ENCODE assay signal across 20 cellular contexts in the genomic region with DNA sequence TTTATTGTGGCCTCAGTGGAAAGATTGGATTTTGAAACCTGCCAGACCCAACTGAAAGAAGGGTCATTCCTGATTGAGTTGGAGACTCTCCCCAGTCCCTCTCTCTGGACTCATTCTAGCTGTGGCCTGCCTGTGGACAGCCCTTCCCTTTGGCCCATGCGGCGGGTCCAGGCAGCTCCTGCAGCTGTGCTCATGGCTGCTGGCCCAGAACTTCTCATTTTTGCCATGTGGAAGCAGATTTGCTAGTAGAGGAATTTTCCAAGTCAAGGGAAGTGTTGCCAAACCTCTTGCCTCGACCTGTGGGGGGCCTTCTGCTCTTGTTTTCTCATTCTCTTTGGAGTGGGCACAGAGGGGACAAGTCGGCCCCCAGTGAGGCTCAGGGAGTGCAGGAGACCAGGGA.
DNase-seq lines count a peak whose midpoint lies in the region; ATAC-seq and TF ChIP-seq lines count a peak whose summit lies in the region.
"Had no signal": no experiment of that assay in that cellular context is flagged by ENCODE, and none has a peak within 500 bp of the region (broad histone marks: within the 10 kb centered on the region; RNA-seq: fewer than 3 reads in every experiment).

No MANE protein-coding gene starts in this region.

- H3K36me3 Mint-ChIP-seq in activated B cell treated with CpG ODN at 0.5 μM for 24 hours (ENCODE audit: low read depth) (peaks cover 69% of the 10 kb centered on the region), T-cell (peaks cover 4% of the 10 kb centered on the region)
- H3K36me3 Mint-ChIP-seq in activated naive CD8-positive, alpha-beta T cell treated with anti-CD3 and anti-CD28 coated beads, Interleukin-2, amount 50 U/mL, for 24 hours (ENCODE audit: low read depth): peaks cover 5% of the 10 kb centered on the region
- H3K36me3 Mint-ChIP-seq: naive thymus-derived CD8-positive, alpha-beta T cell had no signal

- H3K27ac ChIP-seq in heart right ventricle: peak overlapping the region in 1 of 10 donors; percentile 58
- no peak overlapping the region for H3K27ac ChIP-seq in gastrocnemius medialis
- H3K27ac ChIP-seq: brain microvascular endothelial cell, coronary artery, ovary, upper lobe of left lung had no signal

- H3K4me1 Mint-ChIP-seq in activated B cell treated with CpG ODN at 0.5 μM for 24 hours: peaks cover 10% of the 10 kb centered on the region
- no peaks in the 10 kb centered on the region for H3K4me1 Mint-ChIP-seq in activated naive CD8-positive, alpha-beta T cell treated with anti-CD3 and anti-CD28 coated beads, Interleukin-2, amount 50 U/mL, for 24 hours
- no peaks in the 10 kb centered on the region for H3K4me1 Mint-ChIP-seq in T-cell
- H3K4me1 Mint-ChIP-seq: activated T-helper 17 cell treated with anti-CD3 and anti-CD28 coated beads, Interleukin-2, amount 50 U/mL, for 72 hours; naive thymus-derived CD8-positive, alpha-beta T cell had no signal

- no peak for TF ChIP-seq POLR2A in gastrocnemius medialis (IDR thresholded peaks at IDR 0.05)

- no peaks in the 10 kb centered on the region for H3K9me3 ChIP-seq in heart right ventricle
- H3K9me3 ChIP-seq in gastrocnemius medialis: no peaks in the 10 kb centered on the region
- H3K9me3 ChIP-seq: ovary, upper lobe of left lung had no signal

- DNase-seq in G401 (ENCODE audit: low spot score) (peak; percentile 60), activated B cell treated with CpG ODN at 0.5 μM for 24 hours (peak; percentile 12), heart right ventricle (peak; percentile 59 to 66), gastrocnemius medialis (peak; percentile 29 to 57), T-cell (no peak)
- no peak for DNase-seq in activated naive CD8-positive, alpha-beta T cell treated with anti-CD3 and anti-CD28 coated beads, Interleukin-2, amount 50 U/mL, for 24 hours
- DNase-seq: foreskin fibroblast; naive thymus-derived CD8-positive, alpha-beta T cell; NCI-H2171; NCI-H526; ovary; SHP77; stimulated activated CD4-positive, alpha-beta T cell treated with anti-CD3 and anti-CD28 coated beads, Interleukin-1b, Interleukin-23, amount 100 ng/mL, for 48 hours; SW 1271; upper lobe of left lung had no signal

- H3K27me3 Mint-ChIP-seq in activated B cell treated with CpG ODN at 0.5 μM for 24 hours (no peaks in the 10 kb centered on the region), T-cell (no peaks in the 10 kb centered on the region)
- no peaks in the 10 kb centered on the region for H3K27me3 Mint-ChIP-seq in activated naive CD8-positive, alpha-beta T cell treated with anti-CD3 and anti-CD28 coated beads, Interleukin-2, amount 50 U/mL, for 24 hours
- H3K27me3 Mint-ChIP-seq: activated T-helper 17 cell treated with anti-CD3 and anti-CD28 coated beads, Interleukin-2, amount 50 U/mL, for 72 hours; naive thymus-derived CD8-positive, alpha-beta T cell had no signal

- intact Hi-C loops in activated B cell treated with CpG ODN at 0.5 μM for 24 hours (cut with micrococcal nuclease): no loop called here
- intact Hi-C loops in heart right ventricle (cut with DNase I): no loop called here
- intact Hi-C loops in gastrocnemius medialis (cut with DNase I; ENCODE audit: low total_unique reads): no loop called here

- H3K27ac Mint-ChIP-seq in activated B cell treated with CpG ODN at 0.5 μM for 24 hours (no peak overlapping the region), T-cell (no peak overlapping the region)
- no peak overlapping the region for H3K27ac Mint-ChIP-seq in activated naive CD8-positive, alpha-beta T cell treated with anti-CD3 and anti-CD28 coated beads, Interleukin-2, amount 50 U/mL, for 24 hours
- H3K27ac Mint-ChIP-seq: activated T-helper 17 cell treated with anti-CD3 and anti-CD28 coated beads, Interleukin-2, amount 50 U/mL, for 72 hours; naive thymus-derived CD8-positive, alpha-beta T cell had no signal

- TF ChIP-seq CTCF in activated B cell treated with CpG ODN at 0.5 μM for 24 hours (IDR thresholded peaks at IDR 0.05) (no peak), heart right ventricle (IDR thresholded peaks at IDR 0.05) (no peak), gastrocnemius medialis (IDR thresholded peaks at IDR 0.05 in 4 of 5, conservative IDR thresholded peaks at IDR 0.05 in 1 of 5) (no peak)

- H3K27me3 ChIP-seq in heart right ventricle (peaks cover 0 to 5% (median 0%) of the 10 kb centered on the region in 7 donors), gastrocnemius medialis (no peaks in the 10 kb centered on the region)
- H3K27me3 ChIP-seq: brain microvascular endothelial cell, ovary had no signal

- POLR2A ChIA-PET in activated B cell treated with CpG ODN at 0.5 μM for 24 hours (lab: Charles Lee): interaction anchor here (1.3 kb wide), 1 partner anchor 17 kb away, joined by 3 read pairs; no protein-coding TSS in a partner anchor
- POLR2A ChIA-PET in T-cell (lab: Charles Lee): no interaction called here

- H3K4me1 ChIP-seq in heart right ventricle (peaks cover 0 to 17% (median 8%) of the 10 kb centered on the region in 9 donors), gastrocnemius medialis (peaks cover 3 to 4% of the 10 kb centered on the region in 2 donors)
- H3K4me1 ChIP-seq: upper lobe of left lung had no signal

- CTCF ChIA-PET in activated B cell treated with CpG ODN at 0.5 μM for 24 hours (lab: Charles Lee): no interaction called here
- CTCF ChIA-PET in T-cell (lab: Charles Lee): no interaction called here

- 52 to 62% methylated on average over 4 of the region's 4 CpGs for WGBS in heart right ventricle, 2 donors

- no peak overlapping the region for H3K4me3 Mint-ChIP-seq in activated B cell treated with CpG ODN at 0.5 μM for 24 hours
- no peak overlapping the region for H3K4me3 Mint-ChIP-seq in activated naive CD8-positive, alpha-beta T cell treated with anti-CD3 and anti-CD28 coated beads, Interleukin-2, amount 50 U/mL, for 24 hours
- H3K4me3 Mint-ChIP-seq in T-cell: no peak overlapping the region
- H3K4me3 Mint-ChIP-seq: activated T-helper 17 cell treated with anti-CD3 and anti-CD28 coated beads, Interleukin-2, amount 50 U/mL, for 72 hours; naive thymus-derived CD8-positive, alpha-beta T cell had no signal

- in situ Hi-C loops in G401 (cut with HindIII; ENCODE audit: low sequenced_read_pairs): no loop called here
- in situ Hi-C loops in gastrocnemius medialis (cut with MboI; ENCODE audit: low sequenced_read_pairs in 4 of 4): no loop called here

- no peaks in the 10 kb centered on the region for H3K9me3 Mint-ChIP-seq in activated B cell treated with CpG ODN at 0.5 μM for 24 hours
- no peaks in the 10 kb centered on the region for H3K9me3 Mint-ChIP-seq in activated naive CD8-positive, alpha-beta T cell treated with anti-CD3 and anti-CD28 coated beads, Interleukin-2, amount 50 U/mL, for 24 hours
- H3K9me3 Mint-ChIP-seq in T-cell: peaks cover 0 to under 1% (median 0%) of the 10 kb centered on the region in 3 donors
- H3K9me3 Mint-ChIP-seq: activated T-helper 17 cell treated with anti-CD3 and anti-CD28 coated beads, Interleukin-2, amount 50 U/mL, for 72 hours; naive thymus-derived CD8-positive, alpha-beta T cell had no signal

- ATAC-seq in activated B cell treated with CpG ODN at 0.5 μM for 24 hours (ENCODE audit: low read depth) (no peak), heart right ventricle (peak; percentile 59 to 88 (median 72)), gastrocnemius medialis (peak in 1 of 2 donors; percentile 46), T-cell (replicated peaks in 1 of 4) (no peak), GM19397 (IDR thresholded peaks at IDR 0.05; ENCODE audit: unreplicated experiment) (no peak), GM21737 (IDR thresholded peaks at IDR 0.05; ENCODE audit: unreplicated experiment) (no peak)
- no peak for ATAC-seq in activated naive CD8-positive, alpha-beta T cell treated with anti-CD3 and anti-CD28 coated beads, Interleukin-2, amount 50 U/mL, for 24 hours
- ATAC-seq: activated T-helper 17 cell treated with anti-CD3 and anti-CD28 coated beads, Interleukin-2, amount 50 U/mL, for 72 hours; naive thymus-derived CD8-positive, alpha-beta T cell had no signal

- no peak overlapping the region for H3K4me3 ChIP-seq in heart right ventricle
- no peak overlapping the region for H3K4me3 ChIP-seq in gastrocnemius medialis
- H3K4me3 ChIP-seq: coronary artery, ovary, upper lobe of left lung had no signal

- H3K36me3 ChIP-seq in heart right ventricle: peaks cover 0 to 41% (median 0%) of the 10 kb centered on the region in 9 donors
- no peaks in the 10 kb centered on the region for H3K36me3 ChIP-seq in gastrocnemius medialis
- H3K36me3 ChIP-seq: brain microvascular endothelial cell, ovary, upper lobe of left lung had no signal

Comparison
In these comparisons a context has a peak if more than half of its experiments do, and no peak if none do; other contexts are left out.
1. DNase-seq: peak in G401 (single experiment), activated B cell treated with CpG ODN at 0.5 μM for 24 hours (single experiment), heart right ventricle (2 of 2) and gastrocnemius medialis (2 of 2); none in activated naive CD8-positive, alpha-beta T cell treated with anti-CD3 and anti-CD28 coated beads, Interleukin-2, amount 50 U/mL, for 24 hours (single experiment) and T-cell (0 of 34).
2. ATAC-seq: peak in heart right ventricle (8 of 8); none in activated B cell treated with CpG ODN at 0.5 μM for 24 hours (single experiment), activated naive CD8-positive, alpha-beta T cell treated with anti-CD3 and anti-CD28 coated beads, Interleukin-2, amount 50 U/mL, for 24 hours (single experiment), T-cell (0 of 4), GM19397 (single experiment) and GM21737 (single experiment).